In genomic region chr11:36594316-36594989, GRCh38 we compare ENCODE assay signal across 1 cellular context.
A peak's percentile ranks its signal among the peaks of the same experiment; 100 is the strongest.
TF ChIP-seq lines count a peak whose summit lies in the region.

Gene IFTAP (plus strand): TSS chr11:36594502. CDS start chr11:36610104, 15,602 bp downstream.

TF ChIP-seq in K562, 482 proteins besides CTCF, POLR2A, EP300 and RAD21 (continued from another document and continues in another):
- no peak for TF ChIP-seq SP2 (IDR thresholded peaks at IDR 0.05; ENCODE audit: extremely low read depth, low read depth, low read length, poor library complexity, severe bottlenecking)
- TF ChIP-seq NCOA4 (IDR thresholded peaks at IDR 0.05; ENCODE audit: partially characterized antibody): no peak
- no peak for TF ChIP-seq KDM5B (IDR thresholded peaks at IDR 0.05; ENCODE audit: insufficient replicate concordance, low read depth, low read length)
- no peak for TF ChIP-seq XRCC4 (IDR thresholded peaks at IDR 0.05; ENCODE audit: extremely low read depth, insufficient read depth, insufficient read length)
- no peak for TF ChIP-seq MEIS2 (IDR thresholded peaks at IDR 0.05; ENCODE audit: partially characterized antibody)
- TF ChIP-seq SMAD3 (CRISPR knock-in tag; conservative IDR thresholded peaks at IDR 0.05): peak; percentile 92
- 0 out of 2 replicates have a peak, but pooled peaks have one; percentile 54 for TF ChIP-seq IRF9 (tag; IDR thresholded peaks at IDR 0.05)
- TF ChIP-seq PHF8 (IDR thresholded peaks at IDR 0.05; ENCODE audit: borderline replicate concordance, low read length): peak; percentile 51; the same call in 1 of the 2 replicates
- 0 out of 2 replicates have a peak, but pooled peaks have one; percentile 43 for TF ChIP-seq SMAD4 (CRISPR knock-in tag; conservative IDR thresholded peaks at IDR 0.05)
- no peak for TF ChIP-seq ZBTB34 (CRISPR knock-in tag; IDR thresholded peaks at IDR 0.05)
- TF ChIP-seq MTF1 (CRISPR knock-in tag; IDR thresholded peaks at IDR 0.05; ENCODE audit: borderline replicate concordance): no peak
- TF ChIP-seq ZNF165 (CRISPR knock-in tag; IDR thresholded peaks at IDR 0.05; ENCODE audit: borderline replicate concordance): no peak
- TF ChIP-seq ARID4B (CRISPR knock-in tag; IDR thresholded peaks at IDR 0.05): no peak
- no peak for TF ChIP-seq ZBTB9 (CRISPR knock-in tag; IDR thresholded peaks at IDR 0.05)
- TF ChIP-seq POLR3G (IDR thresholded peaks at IDR 0.05; ENCODE audit: extremely low read depth, insufficient read length, insufficient replicate concordance): no peak
- TF ChIP-seq CREM (IDR thresholded peaks at IDR 0.05; ENCODE audit: low read depth): peak; percentile 71
- no peak for TF ChIP-seq BCOR (IDR thresholded peaks at IDR 0.05)
- TF ChIP-seq SMARCE1 (IDR thresholded peaks at IDR 0.05): no peak
- TF ChIP-seq ZNF143 (CRISPR knock-in tag; IDR thresholded peaks at IDR 0.05): peak; percentile 91
- no peak for TF ChIP-seq SFPQ (IDR thresholded peaks at IDR 0.05; ENCODE audit: low read depth, low read length)
- 0 out of 2 replicates have a peak, but pooled peaks have one; percentile 26 for TF ChIP-seq ZNF3 (CRISPR knock-in tag; IDR thresholded peaks at IDR 0.05)
- TF ChIP-seq ZNF263 (CRISPR knock-in tag; IDR thresholded peaks at IDR 0.05; ENCODE audit: borderline replicate concordance): no peak
- TF ChIP-seq SIRT6 (IDR thresholded peaks at IDR 0.05; ENCODE audit: low read depth, low read length): no peak
- TF ChIP-seq HNRNPL (IDR thresholded peaks at IDR 0.05; ENCODE audit: low read depth, low read length): no peak
- TF ChIP-seq RFX1 (IDR thresholded peaks at IDR 0.05): peak; percentile 71
- TF ChIP-seq THAP7 (CRISPR knock-in tag; IDR thresholded peaks at IDR 0.05): no peak
- TF ChIP-seq MTA1 (IDR thresholded peaks at IDR 0.05; ENCODE audit: borderline replicate concordance): no peak; the same call in 1 of the 2 replicates
- no peak for TF ChIP-seq ZBED1 (IDR thresholded peaks at IDR 0.05)
- no peak for TF ChIP-seq DLX4 (CRISPR knock-in tag; IDR thresholded peaks at IDR 0.05)
- peak; percentile 87 for TF ChIP-seq DDX20 (tag; IDR thresholded peaks at IDR 0.05; ENCODE audit: low read depth)
- no peak for TF ChIP-seq TCF3 (CRISPR knock-in tag; IDR thresholded peaks at IDR 0.05)
- no peak for TF ChIP-seq NR2F6 (CRISPR knock-in tag; IDR thresholded peaks at IDR 0.05)
- TF ChIP-seq PML (IDR thresholded peaks at IDR 0.05; ENCODE audit: low read length): no peak
- TF ChIP-seq TEAD1 (CRISPR knock-in tag; IDR thresholded peaks at IDR 0.05): peak in 1 of 2 experiments; percentile 91; a peak in 2 of 4 replicates
- TF ChIP-seq CGGBP1 (CRISPR knock-in tag; IDR thresholded peaks at IDR 0.05): no peak
- TF ChIP-seq PHB2 (IDR thresholded peaks at IDR 0.05; ENCODE audit: low read depth): no peak
- no peak for TF ChIP-seq ZNF551 (CRISPR knock-in tag; IDR thresholded peaks at IDR 0.05)
- TF ChIP-seq U2AF2 (optimal IDR thresholded peaks at IDR 0.05; ENCODE audit: low read depth, low read length): no peak
- peak; percentile 71 for TF ChIP-seq ZBTB8A (IDR thresholded peaks at IDR 0.05; ENCODE audit: partially characterized antibody)
- no peak for TF ChIP-seq XRCC5 (IDR thresholded peaks at IDR 0.05; ENCODE audit: low read depth, low read length)
- no peak for TF ChIP-seq TAF1 (IDR thresholded peaks at IDR 0.05; ENCODE audit: control insufficient read depth, extremely low read depth, insufficient read depth, low read length, severe bottlenecking)
- TF ChIP-seq GMEB1 (CRISPR knock-in tag; IDR thresholded peaks at IDR 0.05): peak; percentile 55; the same call in 1 of the 2 replicates
- no peak for TF ChIP-seq HNRNPH1 (optimal IDR thresholded peaks at IDR 0.05; ENCODE audit: low read depth, low read length)
- TF ChIP-seq FOXJ3 (CRISPR knock-in tag; IDR thresholded peaks at IDR 0.05): no peak
- no peak for TF ChIP-seq TFE3 (CRISPR knock-in tag; IDR thresholded peaks at IDR 0.05)
- TF ChIP-seq MCM2 (IDR thresholded peaks at IDR 0.05; ENCODE audit: low read depth): no peak
- no peak for TF ChIP-seq ILK (tag; IDR thresholded peaks at IDR 0.05; ENCODE audit: borderline replicate concordance, low read depth)
- TF ChIP-seq SMARCA5 (IDR thresholded peaks at IDR 0.05): no peak
- no peak for TF ChIP-seq KAT7 (CRISPR knock-in tag; IDR thresholded peaks at IDR 0.05; ENCODE audit: borderline replicate concordance)
- no peak; a peak in 1 of 4 replicates for TF ChIP-seq UBTF (IDR thresholded peaks at IDR 0.05; ENCODE audit: borderline replicate concordance in 1 of 2, low read depth in 2 of 2, low read length in 2 of 2)
- peak; percentile 95 for TF ChIP-seq ZNF644 (tag; IDR thresholded peaks at IDR 0.05; ENCODE audit: low read depth)
- TF ChIP-seq DPF2 (IDR thresholded peaks at IDR 0.05): no peak
